ENCODE assay signal across 19 cellular contexts in genomic region chr5:6194906-6195612, GRCh38.
DNase-seq lines count a peak whose midpoint lies in the region; ATAC-seq, FAIRE-seq and TF ChIP-seq lines count a peak whose summit lies in the region.
"Had no signal": no experiment of that assay in that cellular context is flagged by ENCODE, and none has a peak within 500 bp of the region (broad histone marks: within the 10 kb centered on the region; RNA-seq: fewer than 3 reads in every experiment).

No MANE protein-coding gene starts in this region.

- DNase-seq in GM12878 (ENCODE audit: low read depth, low spot score) (no peak), germinal center (ENCODE audit: low spot score) (no peak), D721Med (ENCODE audit: insufficient read length, low spot score) (no peak)
- DNase-seq in activated CD8-positive, alpha-beta T cell treated with anti-CD3 and anti-CD28 coated beads, Interleukin-2, amount 10 ng/mL, durations not matched to agents 7 days and 5 days = no peak
- DNase-seq: activated CD4-positive, alpha-beta T cell treated with anti-CD3 and anti-CD28 coated beads for 48 hours; effector memory CD8-positive, alpha-beta T cell; glutamatergic neuron; naive B cell; NCI-H187 treated with DMSO at 0.1 percent for 48 hours; SJCRH30; stimulated activated CD4-positive, alpha-beta T cell treated with anti-CD3 and anti-CD28 coated beads, Interleukin-12 subunit alpha, Interleukin-12 subunit beta, amount 100 ng/mL, for 4 hours; substantia nigra had no signal

- no peaks in the 10 kb centered on the region for H3K4me1 Mint-ChIP-seq in activated CD8-positive, alpha-beta T cell treated with anti-CD3 and anti-CD28 coated beads, Interleukin-2, amount 10 ng/mL, durations not matched to agents 7 days and 5 days (ENCODE audit: low read depth)
- H3K4me1 Mint-ChIP-seq: activated T-helper 17 cell treated with anti-CD3 and anti-CD28 coated beads, Interleukin-2, amount 50 U/mL, for 72 hours had no signal

- intact Hi-C loops in GM12878 (cut with micrococcal nuclease; ENCODE audit: unreplicated experiment) = no loop called here

- H3K36me3 ChIP-seq in GM12878 (ENCODE audit: control insufficient read depth in 2 of 2, insufficient read depth in 2 of 2, low read length in 1 of 2) = no peaks in the 10 kb centered on the region
- H3K36me3 ChIP-seq: BLaER1 treated with 17β-estradiol and CSF1 and Interleukin-3, amounts not matched to agents 10 nM and 100 nM; SJCRH30 had no signal

- RAD21 ChIA-PET in GM12878 (lab: Charles Lee; ENCODE audit: unreplicated experiment) = interaction anchor here (0.8 to 1.2 kb wide), 2 partner anchors 77 to 78 kb away, joined by 3 to 4 read pairs; no protein-coding TSS in a partner anchor

- H3K27me3 ChIP-seq in GM12878 (replicated peaks in 1 of 2; ENCODE audit: control insufficient read depth in 2 of 2, insufficient read depth in 2 of 2, low read length in 1 of 2) = no peaks in the 10 kb centered on the region
- H3K27me3 ChIP-seq: BLaER1 treated with 17β-estradiol and CSF1 and Interleukin-3, amounts not matched to agents 10 nM and 100 nM; SJCRH30 had no signal

- no peak overlapping the region for H3K27ac ChIP-seq in GM12878 (ENCODE audit: control insufficient read depth, insufficient read depth)
- H3K27ac ChIP-seq: BLaER1 treated with 17β-estradiol and CSF1 and Interleukin-3, amounts not matched to agents 10 nM and 100 nM; SJCRH30 had no signal

- 0 out of 2 replicates have a peak overlapping the region, but pooled peaks have one; percentile 0 for H3K4me3 ChIP-seq in GM12878
- H3K4me3 ChIP-seq: BLaER1 treated with 17β-estradiol and CSF1 and Interleukin-3, amounts not matched to agents 10 nM and 100 nM; SJCRH30 had no signal

- H3K4me3 Mint-ChIP-seq in activated CD8-positive, alpha-beta T cell treated with anti-CD3 and anti-CD28 coated beads, Interleukin-2, amount 10 ng/mL, durations not matched to agents 7 days and 5 days = no peak overlapping the region
- H3K4me3 Mint-ChIP-seq: activated naive CD8-positive, alpha-beta T cell; activated T-helper 17 cell treated with anti-CD3 and anti-CD28 coated beads, Interleukin-2, amount 50 U/mL, for 72 hours; effector memory CD8-positive, alpha-beta T cell had no signal

- H3K9ac ChIP-seq in GM12878 (ENCODE audit: control insufficient read depth, insufficient read depth, low read length) = no peak overlapping the region
- H3K9ac ChIP-seq: BLaER1 treated with 17β-estradiol and CSF1 and Interleukin-3, amounts not matched to agents 10 nM and 100 nM had no signal

- 51% methylated on average over 5 of the region's 5 CpGs for WGBS in GM12878 (ENCODE audit: insufficient coverage, insufficient replicate concordance, low lambda C conversion rate, missing lambda C conversion rate)

- no peaks in the 10 kb centered on the region for H3K27me3 Mint-ChIP-seq in activated CD8-positive, alpha-beta T cell treated with anti-CD3 and anti-CD28 coated beads, Interleukin-2, amount 10 ng/mL, durations not matched to agents 7 days and 5 days (ENCODE audit: low read depth)

- POLR2A ChIA-PET in GM12878 (lab: Charles Lee) = no interaction called here
- POLR2A ChIA-PET in activated CD8-positive, alpha-beta T cell treated with anti-CD3 and anti-CD28 coated beads, Interleukin-2, amount 10 ng/mL, durations not matched to agents 7 days and 5 days (lab: Charles Lee) = no interaction called here

- no peak overlapping the region for H3K4me2 ChIP-seq in GM12878 (ENCODE audit: control insufficient read depth, insufficient read depth)

- no TSS peak for BruUV-seq in GM12878 (replicated peaks; lab: Mats Ljungman, UMichigan)

- H3K79me2 ChIP-seq in GM12878 (ENCODE audit: control insufficient read depth, insufficient read depth, low read length) = no peaks in the 10 kb centered on the region

- no peaks in the 10 kb centered on the region; the same call in 2 of the 3 replicates for H3K9me3 ChIP-seq in GM12878 (replicated peaks; ENCODE audit: control insufficient read depth, insufficient read depth, low read length)
- H3K9me3 ChIP-seq: SJCRH30 had no signal

- no peaks in the 10 kb centered on the region for H4K20me1 ChIP-seq in GM12878 (ENCODE audit: control insufficient read depth, insufficient read depth)
- H4K20me1 ChIP-seq: BLaER1 treated with 17β-estradiol and CSF1 and Interleukin-3, amounts not matched to agents 10 nM and 100 nM had no signal

- no peaks in the 10 kb centered on the region for H3K36me3 Mint-ChIP-seq in activated CD8-positive, alpha-beta T cell treated with anti-CD3 and anti-CD28 coated beads, Interleukin-2, amount 10 ng/mL, durations not matched to agents 7 days and 5 days (ENCODE audit: low read depth)
- H3K36me3 Mint-ChIP-seq: activated naive CD8-positive, alpha-beta T cell; naive B cell had no signal

- H3K27ac Mint-ChIP-seq in activated CD8-positive, alpha-beta T cell treated with anti-CD3 and anti-CD28 coated beads, Interleukin-2, amount 10 ng/mL, durations not matched to agents 7 days and 5 days = no peak overlapping the region
- H3K27ac Mint-ChIP-seq: activated naive CD8-positive, alpha-beta T cell; activated T-helper 17 cell treated with anti-CD3 and anti-CD28 coated beads, Interleukin-2, amount 50 U/mL, for 72 hours; effector memory CD8-positive, alpha-beta T cell had no signal

- no peak for TF ChIP-seq CTCF in GM12878 (IDR thresholded peaks at IDR 0.05 in 2 of 3, conservative IDR thresholded peaks at IDR 0.05 in 1 of 3; ENCODE audit: control insufficient read depth in 2 of 3, extremely low read depth in 1 of 3, insufficient read depth in 1 of 3, low read depth in 3 of 3, low read length in 3 of 3)
- no peak for TF ChIP-seq CTCF in D721Med (IDR thresholded peaks at IDR 0.05; ENCODE audit: insufficient read depth, missing control alignments)

- TF ChIP-seq RAD21 in GM12878 (IDR thresholded peaks at IDR 0.05; ENCODE audit: insufficient read depth, low read depth, low read length) = no peak

- FAIRE-seq in GM12878 (lab: Jason Lieb, UNC) (no peak), D721Med (lab: Jason Lieb, UNC) (no peak)

- H3K4me1 ChIP-seq in GM12878 (ENCODE audit: control insufficient read depth, insufficient read depth, low read length) = peaks cover 6% of the 10 kb centered on the region
- H3K4me1 ChIP-seq: SJCRH30 had no signal

- no peak for TF ChIP-seq POLR2A in GM12878 (IDR thresholded peaks at IDR 0.05; ENCODE audit: low read depth, low read length)

- peak; percentile 56 for ATAC-seq in GM18498 (IDR thresholded peaks at IDR 0.05; ENCODE audit: unreplicated experiment)
- ATAC-seq in GM21529 (IDR thresholded peaks at IDR 0.05; ENCODE audit: unreplicated experiment) = peak; percentile 57
- peak; percentile 62 for ATAC-seq in HG03520 (IDR thresholded peaks at IDR 0.05; ENCODE audit: unreplicated experiment)
- ATAC-seq in GM12878 = peak; percentile 57
- ATAC-seq in activated CD8-positive, alpha-beta T cell treated with anti-CD3 and anti-CD28 coated beads, Interleukin-2, amount 10 ng/mL, durations not matched to agents 7 days and 5 days = no peak
- ATAC-seq in GM19452 (IDR thresholded peaks at IDR 0.05; ENCODE audit: unreplicated experiment) = no peak
- ATAC-seq: activated T-helper 17 cell treated with anti-CD3 and anti-CD28 coated beads, Interleukin-2, amount 50 U/mL, for 72 hours; effector memory CD8-positive, alpha-beta T cell had no signal

- TF ChIP-seq EP300 in GM12878 (IDR thresholded peaks at IDR 0.05; ENCODE audit: borderline replicate concordance in 1 of 2, control insufficient read depth in 1 of 2, low read depth in 2 of 2, low read length in 2 of 2) = no peak

- in situ Hi-C loops in GM12878 (cut with MboI) = no loop called here

- CTCF ChIA-PET in GM12878 (lab: Yijun Ruan, JAX) = no interaction called here
- CTCF ChIA-PET in activated CD8-positive, alpha-beta T cell treated with anti-CD3 and anti-CD28 coated beads, Interleukin-2, amount 10 ng/mL, durations not matched to agents 7 days and 5 days (lab: Charles Lee) = no interaction called here

- no peaks in the 10 kb centered on the region for H3K9me3 Mint-ChIP-seq in activated CD8-positive, alpha-beta T cell treated with anti-CD3 and anti-CD28 coated beads, Interleukin-2, amount 10 ng/mL, durations not matched to agents 7 days and 5 days (ENCODE audit: insufficient read depth)
- H3K9me3 Mint-ChIP-seq: activated T-helper 17 cell treated with anti-CD3 and anti-CD28 coated beads, Interleukin-2, amount 50 U/mL, for 72 hours had no signal

- peak overlapping the region; percentile 37; the same call in 1 of the 2 replicates for H2AFZ ChIP-seq in GM12878 (ENCODE audit: control insufficient read depth, low read depth, low read length)

- SMC1A ChIA-PET in GM12878 (lab: Charles Lee; ENCODE audit: uncharacterized antibody, unreplicated experiment) = interaction anchor here (0.9 kb wide), 1 partner anchor 9 kb away, joined by 3 read pairs; no protein-coding TSS in a partner anchor

TF ChIP-seq in GM12878, 131 proteins besides CTCF, POLR2A, EP300 and RAD21 (continues in another document):
- TF ChIP-seq, protein P1, sequence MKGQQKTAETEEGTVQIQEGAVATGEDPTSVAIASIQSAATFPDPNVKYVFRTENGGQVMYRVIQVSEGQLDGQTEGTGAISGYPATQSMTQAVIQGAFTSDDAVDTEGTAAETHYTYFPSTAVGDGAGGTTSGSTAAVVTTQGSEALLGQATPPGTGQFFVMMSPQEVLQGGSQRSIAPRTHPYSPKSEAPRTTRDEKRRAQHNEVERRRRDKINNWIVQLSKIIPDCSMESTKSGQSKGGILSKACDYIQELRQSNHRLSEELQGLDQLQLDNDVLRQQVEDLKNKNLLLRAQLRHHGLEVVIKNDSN (IDR thresholded peaks at IDR 0.05; ENCODE audit: borderline replicate concordance, extremely low read length, insufficient read depth, low read depth, low read length) = no peak
- TF ChIP-seq HDGF (IDR thresholded peaks at IDR 0.05) (0 out of 2 replicates have a peak, but pooled peaks have one; percentile 28), IRF4 (IDR thresholded peaks at IDR 0.05; ENCODE audit: low read depth, low read length) (no peak)
- TF ChIP-seq, protein P2, sequence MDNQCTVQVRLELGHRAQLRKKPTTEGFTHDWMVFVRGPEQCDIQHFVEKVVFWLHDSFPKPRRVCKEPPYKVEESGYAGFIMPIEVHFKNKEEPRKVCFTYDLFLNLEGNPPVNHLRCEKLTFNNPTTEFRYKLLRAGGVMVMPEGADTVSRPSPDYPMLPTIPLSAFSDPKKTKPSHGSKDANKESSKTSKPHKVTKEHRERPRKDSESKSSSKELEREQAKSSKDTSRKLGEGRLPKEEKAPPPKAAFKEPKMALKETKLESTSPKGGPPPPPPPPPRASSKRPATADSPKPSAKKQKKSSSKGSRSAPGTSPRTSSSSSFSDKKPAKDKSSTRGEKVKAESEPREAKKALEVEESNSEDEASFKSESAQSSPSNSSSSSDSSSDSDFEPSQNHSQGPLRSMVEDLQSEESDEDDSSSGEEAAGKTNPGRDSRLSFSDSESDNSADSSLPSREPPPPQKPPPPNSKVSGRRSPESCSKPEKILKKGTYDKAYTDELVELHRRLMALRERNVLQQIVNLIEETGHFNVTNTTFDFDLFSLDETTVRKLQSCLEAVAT (IDR thresholded peaks at IDR 0.05) = 0 out of 2 replicates have a peak, but pooled peaks have one; percentile 12

Comparison
In these comparisons a context has a peak if more than half of its experiments do, and no peak if none do; other contexts are left out.
1. ATAC-seq: peak in GM18498 (single experiment), GM21529 (single experiment), HG03520 (single experiment) and GM12878 (single experiment); none in activated CD8-positive, alpha-beta T cell treated with anti-CD3 and anti-CD28 coated beads, Interleukin-2, amount 10 ng/mL, durations not matched to agents 7 days and 5 days (single experiment) and GM19452 (single experiment).